ENCODE assay signal across 16 cellular contexts in genomic region chr20:2139736-2140135, GRCh38.
"Had no signal": no experiment of that assay in that cellular context is flagged by ENCODE, and none has a peak within 500 bp of the region (broad histone marks: within the 10 kb centered on the region; RNA-seq: fewer than 3 reads in every experiment).

No MANE protein-coding gene starts in this region.

- H3K27me3 Mint-ChIP-seq: activated naive CD8-positive, alpha-beta T cell treated with anti-CD3 and anti-CD28 coated beads for 36 hours; memory B cell; natural killer cell treated with Interleukin-12 subunit alpha and Interleukin-12 subunit beta and Interleukin-15 and Interleukin-18, amount 100 ng/mL, for 72 hours had no signal

- ATAC-seq: activated T-cell treated with anti-CD3 and anti-CD28 coated beads, Interleukin-2, amount 50 U/mL, for 4 hours; natural killer cell treated with Interleukin-12 subunit alpha and Interleukin-12 subunit beta and Interleukin-15 and Interleukin-18, amount 100 ng/mL, for 72 hours; WTC11 had no signal

- H3K9me3 ChIP-seq: sigmoid colon, tibial artery had no signal

- DNase-seq: activated naive CD4-positive, alpha-beta T cell treated with Interleukin-2 at 50 U/mL for 16 hours; activated naive CD8-positive, alpha-beta T cell treated with anti-CD3 and anti-CD28 coated beads for 36 hours; activated T-cell treated with anti-CD3 and anti-CD28 coated beads, Interleukin-2, amount 50 U/mL, for 4 hours; amniotic stem cell; cortex of kidney; sigmoid colon; stimulated activated CD4-positive, alpha-beta T cell treated with anti-CD3 and anti-CD28 coated beads, Interleukin-4, amount 100 ng/mL, for 1 hour; stimulated activated naive CD4-positive, alpha-beta T cell; T-helper 1 cell; T-helper 9 cell; tibial artery had no signal

- H3K27me3 ChIP-seq: sigmoid colon, tibial artery had no signal

- H3K9ac ChIP-seq: parathyroid adenoma had no signal

- H3K4me3 ChIP-seq: sigmoid colon, tibial artery had no signal

- H3K4me3 Mint-ChIP-seq: activated naive CD8-positive, alpha-beta T cell treated with anti-CD3 and anti-CD28 coated beads for 36 hours; activated T-cell treated with anti-CD3 and anti-CD28 coated beads, Interleukin-2, amount 50 U/mL, for 4 hours; memory B cell; natural killer cell treated with Interleukin-12 subunit alpha and Interleukin-12 subunit beta and Interleukin-15 and Interleukin-18, amount 100 ng/mL, for 72 hours; WTC11 had no signal

- H3K36me3 Mint-ChIP-seq: natural killer cell treated with Interleukin-12 subunit alpha and Interleukin-12 subunit beta and Interleukin-15 and Interleukin-18, amount 100 ng/mL, for 72 hours had no signal

- H3K27ac ChIP-seq: epithelial cell of prostate, parathyroid adenoma, tibial artery had no signal

- H3K27ac Mint-ChIP-seq: activated naive CD8-positive, alpha-beta T cell treated with anti-CD3 and anti-CD28 coated beads for 36 hours; memory B cell; natural killer cell treated with Interleukin-12 subunit alpha and Interleukin-12 subunit beta and Interleukin-15 and Interleukin-18, amount 100 ng/mL, for 72 hours had no signal

- H3K9me3 Mint-ChIP-seq: activated naive CD8-positive, alpha-beta T cell treated with anti-CD3 and anti-CD28 coated beads for 36 hours; activated T-cell treated with anti-CD3 and anti-CD28 coated beads, Interleukin-2, amount 50 U/mL, for 4 hours; memory B cell; natural killer cell treated with Interleukin-12 subunit alpha and Interleukin-12 subunit beta and Interleukin-15 and Interleukin-18, amount 100 ng/mL, for 72 hours; WTC11 had no signal
